ENCODE assay signal across 28 cellular contexts in genomic region chr10:132236161-132236560, GRCh38.
"Had no signal": no experiment of that assay in that cellular context is flagged by ENCODE, and none has a peak within 500 bp of the region (broad histone marks: within the 10 kb centered on the region; RNA-seq: fewer than 3 reads in every experiment).

No MANE protein-coding gene starts in this region.

- H3K4me3 Mint-ChIP-seq: natural killer cell treated with Interleukin-12 subunit alpha and Interleukin-12 subunit beta and Interleukin-15 and Interleukin-18, amount 100 ng/mL, for 72 hours; nephron progenitor cell; neural crest cell; stimulated activated effector memory CD8-positive, alpha-beta T cell treated with anti-CD3 and anti-CD28 coated beads, Interleukin-12 subunit alpha, Interleukin-12 subunit beta, amount 100 ng/mL, for 72 hours; stimulated activated naive B cell treated with anti-CD40 and anti-IgM and Interleukin-4, amounts not matched to agents 10 μg/mL and 1 μg/mL and 100 μg/mL, for 72 hours; stimulated activated naive CD8-positive, alpha-beta T cell treated with anti-CD3 and anti-CD28 coated beads, Interleukin-15, Interleukin-2, amounts not matched to agents 100 ng/mL and 50 ng/mL, for 24 hours had no signal

- H3K9ac ChIP-seq: parathyroid adenoma had no signal

- H3K36me3 ChIP-seq: ovary, right lobe of liver, sigmoid colon, stomach, thoracic aorta, thyroid gland, upper lobe of left lung, vagina had no signal

- H3K4me1 ChIP-seq: parathyroid adenoma, psoas muscle, right lobe of liver, thyroid gland, tibial nerve, vagina had no signal

- H3K4me3 ChIP-seq: ovary, psoas muscle, right lobe of liver, sigmoid colon, stomach, thoracic aorta, thyroid gland, tibial nerve, upper lobe of left lung, vagina had no signal

- FAIRE-seq: small intestine, urothelium cell line had no signal

- H3K9me3 Mint-ChIP-seq: natural killer cell treated with Interleukin-12 subunit alpha and Interleukin-12 subunit beta and Interleukin-15 and Interleukin-18, amount 100 ng/mL, for 72 hours; nephron progenitor cell; neural crest cell; stimulated activated effector memory CD8-positive, alpha-beta T cell treated with anti-CD3 and anti-CD28 coated beads, Interleukin-12 subunit alpha, Interleukin-12 subunit beta, amount 100 ng/mL, for 72 hours; stimulated activated naive B cell treated with anti-CD40 and anti-IgM and Interleukin-4, amounts not matched to agents 10 μg/mL and 1 μg/mL and 100 μg/mL, for 72 hours; stimulated activated naive CD8-positive, alpha-beta T cell treated with anti-CD3 and anti-CD28 coated beads, Interleukin-15, Interleukin-2, amounts not matched to agents 100 ng/mL and 50 ng/mL, for 24 hours had no signal

- H3K27ac Mint-ChIP-seq: natural killer cell treated with Interleukin-12 subunit alpha and Interleukin-12 subunit beta and Interleukin-15 and Interleukin-18, amount 100 ng/mL, for 72 hours; nephron progenitor cell; progenitor cell of endocrine pancreas; stimulated activated effector memory CD8-positive, alpha-beta T cell treated with anti-CD3 and anti-CD28 coated beads, Interleukin-12 subunit alpha, Interleukin-12 subunit beta, amount 100 ng/mL, for 72 hours; stimulated activated naive B cell treated with anti-CD40 and anti-IgM and Interleukin-4, amounts not matched to agents 10 μg/mL and 1 μg/mL and 100 μg/mL, for 72 hours; stimulated activated naive CD8-positive, alpha-beta T cell treated with anti-CD3 and anti-CD28 coated beads, Interleukin-15, Interleukin-2, amounts not matched to agents 100 ng/mL and 50 ng/mL, for 24 hours had no signal

- H3K27ac ChIP-seq: ovary, parathyroid adenoma, psoas muscle, right lobe of liver, sigmoid colon, stomach, thoracic aorta, thyroid gland, tibial nerve, upper lobe of left lung, vagina had no signal

- H3K27me3 Mint-ChIP-seq: natural killer cell treated with Interleukin-12 subunit alpha and Interleukin-12 subunit beta and Interleukin-15 and Interleukin-18, amount 100 ng/mL, for 72 hours; stimulated activated naive B cell treated with anti-CD40 and anti-IgM and Interleukin-4, amounts not matched to agents 10 μg/mL and 1 μg/mL and 100 μg/mL, for 72 hours; stimulated activated naive CD8-positive, alpha-beta T cell treated with anti-CD3 and anti-CD28 coated beads, Interleukin-15, Interleukin-2, amounts not matched to agents 100 ng/mL and 50 ng/mL, for 24 hours had no signal

- H3K9me3 ChIP-seq: ovary, psoas muscle, right lobe of liver, sigmoid colon, stomach, thoracic aorta, thyroid gland, tibial nerve, upper lobe of left lung, vagina had no signal

- DNase-seq: nephron progenitor cell; occipital lobe; ovary; psoas muscle; right lobe of liver; sigmoid colon; small intestine; stimulated activated CD4-positive, alpha-beta T cell treated with anti-CD3 and anti-CD28 coated beads, Interleukin-15, amount 100 ng/mL, for 24 hours; stimulated activated CD4-positive, alpha-beta T cell treated with anti-CD3 and anti-CD28 coated beads, Interleukin-2, amount 100 ng/mL, for 24 hours; stimulated activated CD4-positive, alpha-beta T cell treated with anti-CD3 and anti-CD28 coated beads, Interleukin-2, amount 100 ng/mL, for 48 hours; stimulated activated CD4-positive, alpha-beta T cell treated with anti-CD3 and anti-CD28 coated beads, Interleukin-4, amount 100 ng/mL, for 24 hours; stimulated activated naive B cell treated with anti-CD40 and anti-IgM and Interleukin-4, amounts not matched to agents 10 μg/mL and 1 μg/mL and 100 μg/mL, for 72 hours; stimulated activated naive CD4-positive, alpha-beta T cell treated with Interleukin-2 at 50 U/mL for 16 hours; stomach; thyroid gland; trophoblast cell had no signal

- H3K36me3 Mint-ChIP-seq: natural killer cell treated with Interleukin-12 subunit alpha and Interleukin-12 subunit beta and Interleukin-15 and Interleukin-18, amount 100 ng/mL, for 72 hours; stimulated activated effector memory CD8-positive, alpha-beta T cell treated with anti-CD3 and anti-CD28 coated beads, Interleukin-12 subunit alpha, Interleukin-12 subunit beta, amount 100 ng/mL, for 72 hours; stimulated activated naive B cell treated with anti-CD40 and anti-IgM and Interleukin-4, amounts not matched to agents 10 μg/mL and 1 μg/mL and 100 μg/mL, for 72 hours had no signal

- ATAC-seq: natural killer cell treated with Interleukin-12 subunit alpha and Interleukin-12 subunit beta and Interleukin-15 and Interleukin-18, amount 100 ng/mL, for 72 hours; psoas muscle; right cardiac atrium; right lobe of liver; stimulated activated effector memory CD8-positive, alpha-beta T cell treated with anti-CD3 and anti-CD28 coated beads, Interleukin-12 subunit alpha, Interleukin-12 subunit beta, amount 100 ng/mL, for 72 hours; stimulated activated naive B cell treated with anti-CD40 and anti-IgM and Interleukin-4, amounts not matched to agents 10 μg/mL and 1 μg/mL and 100 μg/mL, for 72 hours had no signal
